In genomic region chr5:178240341-178240741, GRCh38 we compare ENCODE assay signal across 16 cellular contexts. TPM values are rescaled to one million over a fixed set of nuclear protein-coding genes. Genes with fewer than 3 reads are reported as not detected.
DNase-seq lines count a peak whose midpoint lies in the region; ATAC-seq and TF ChIP-seq lines count a peak whose summit lies in the region.
"Had no signal": no experiment of that assay in that cellular context is flagged by ENCODE, and none has a peak within 500 bp of the region (broad histone marks: within the 10 kb centered on the region; RNA-seq: fewer than 3 reads in every experiment).

No MANE protein-coding gene starts in this region.

- peak overlapping the region; percentile 96 for H3K27ac Mint-ChIP-seq in activated naive CD4-positive, alpha-beta T cell treated with anti-CD3 and anti-CD28 coated beads, Interleukin-2, amount 10 ng/mL, durations not matched to agents 7 days and 5 days

- TF ChIP-seq EP300 in stomach (IDR thresholded peaks at IDR 0.05) = no peak

- no peaks in the 10 kb centered on the region for H3K36me3 ChIP-seq in stomach
- H3K36me3 ChIP-seq: HAP-1 had no signal

- no peaks in the 10 kb centered on the region for H3K36me3 Mint-ChIP-seq in activated naive CD4-positive, alpha-beta T cell treated with anti-CD3 and anti-CD28 coated beads, Interleukin-2, amount 10 ng/mL, durations not matched to agents 7 days and 5 days

- intact Hi-C loops in stomach (cut with DNase I; ENCODE audit: low total_unique reads) = no loop called here

- no peak for ATAC-seq in GM18519 (IDR thresholded peaks at IDR 0.05; ENCODE audit: low FRiP score, unreplicated experiment)

- peak overlapping the region; percentile 75 for H3K27ac ChIP-seq in layer of hippocampus (ENCODE audit: low read depth, low read length)
- peak overlapping the region; percentile 11 to 77 (median 52) for H3K27ac ChIP-seq in stomach

- CTCF ChIA-PET in activated naive CD4-positive, alpha-beta T cell treated with anti-CD3 and anti-CD28 coated beads, Interleukin-2, amount 10 ng/mL, durations not matched to agents 7 days and 5 days (lab: Charles Lee) = no interaction called here

- H3K4me1 Mint-ChIP-seq in activated naive CD4-positive, alpha-beta T cell treated with anti-CD3 and anti-CD28 coated beads, Interleukin-2, amount 10 ng/mL, durations not matched to agents 7 days and 5 days = peaks cover 72% of the 10 kb centered on the region

- H3K4me1 ChIP-seq in stomach = peaks cover 0 to 44% (median 21%) of the 10 kb centered on the region in 4 donors
- H3K4me1 ChIP-seq: HAP-1 had no signal

- no peaks in the 10 kb centered on the region for H3K9me3 ChIP-seq in stomach
- H3K9me3 ChIP-seq: HAP-1 had no signal

- peak overlapping the region; percentile 80 for H3K4me3 Mint-ChIP-seq in activated naive CD4-positive, alpha-beta T cell treated with anti-CD3 and anti-CD28 coated beads, Interleukin-2, amount 10 ng/mL, durations not matched to agents 7 days and 5 days

- no peak overlapping the region for H3K4me3 ChIP-seq in stomach
- H3K4me3 ChIP-seq: HAP-1 had no signal

- no peaks in the 10 kb centered on the region for H3K27me3 ChIP-seq in layer of hippocampus (ENCODE audit: control insufficient read depth, insufficient read depth, low read length)
- H3K27me3 ChIP-seq in stomach = no peaks in the 10 kb centered on the region

- H3K27me3 Mint-ChIP-seq in activated naive CD4-positive, alpha-beta T cell treated with anti-CD3 and anti-CD28 coated beads, Interleukin-2, amount 10 ng/mL, durations not matched to agents 7 days and 5 days = no peaks in the 10 kb centered on the region

- DNase-seq in activated naive CD4-positive, alpha-beta T cell treated with anti-CD3 and anti-CD28 coated beads, Interleukin-2, amount 10 ng/mL, durations not matched to agents 7 days and 5 days = no peak
- no peak for DNase-seq in activated naive CD4-positive, alpha-beta T cell treated with Interleukin-2 at 50 U/mL for 16 hours
- DNase-seq in UCSD-AML1 (lab: John Stamatoyannopoulos, UW; ENCODE audit: unreplicated experiment) = peak; percentile 76
- no peak for DNase-seq in stomach
- DNase-seq in retina = no peak
- no peak for DNase-seq in NCI-H1092 (lab: John Stamatoyannopoulos, UW)
- DNase-seq: activated T-cell treated with anti-CD3 and anti-CD28 coated beads for 4 hours, DMS79 treated with DMSO at 0.1 percent for 48 hours, NCI-H1417 treated with DMSO at 0.1 percent for 48 hours, NCI-H510A treated with DMSO at 0.1 percent for 48 hours, RPMI8226 had no signal

- no peaks in the 10 kb centered on the region for H3K9me3 Mint-ChIP-seq in activated naive CD4-positive, alpha-beta T cell treated with anti-CD3 and anti-CD28 coated beads, Interleukin-2, amount 10 ng/mL, durations not matched to agents 7 days and 5 days

- 84 to 95% (median 88%) methylated on average over 15 to 19 of the region's 19 CpGs for WGBS in stomach, 5 donors

- TF ChIP-seq POLR2A in stomach (IDR thresholded peaks at IDR 0.05) = no peak

- no peak for TF ChIP-seq CTCF in stomach (IDR thresholded peaks at IDR 0.05)

RNA-seq across cellular contexts. Expression of gene PHYKPL, which starts 7.7 kb away (rescaled TPM):
- 100 to 1,000 TPM in 2 of 5 donors, 10 to 100 TPM in 3; 32.1 to 262 (median 56.2) TPM for total RNA-seq in stomach
- 10 to 100 TPM; 22.9 to 38.3 (median 25.9) TPM for polyA plus RNA-seq in stomach

RNA-seq across cellular contexts. Expression of gene HNRNPAB, which starts 36.0 kb away (rescaled TPM):
- 100 to 1,000 TPM in 2 of 5 donors, 10 to 100 TPM in 3; 25.1 to 327 (median 92.9) TPM for total RNA-seq in stomach
- 100 to 1,000 TPM; 115 to 139 (median 117) TPM for polyA plus RNA-seq in stomach

RNA-seq across cellular contexts. Expression of gene GMCL2, which starts 53.2 kb away (rescaled TPM):
- not detected for total RNA-seq in stomach
- polyA plus RNA-seq in stomach = not detected
- total RNA-seq: myocyte had no signal
- polyA plus RNA-seq: esophagus had no signal
